Comparison of ENCODE assay signal across 13 cellular contexts in genomic region chr6:158812611-158813010, GRCh38. TPM values are rescaled to one million over a fixed set of nuclear protein-coding genes. Genes with fewer than 3 reads are reported as not detected.
A peak's percentile ranks its signal among the peaks of the same experiment; 100 is the strongest.
DNase-seq lines count a peak whose midpoint lies in the region; ATAC-seq and TF ChIP-seq lines count a peak whose summit lies in the region.
"Had no signal": no experiment of that assay in that cellular context is flagged by ENCODE, and none has a peak within 500 bp of the region (broad histone marks: within the 10 kb centered on the region; RNA-seq: fewer than 3 reads in every experiment).

No MANE protein-coding gene starts in this region.

- H3K27ac Mint-ChIP-seq in Caco-2 (ENCODE audit: unreplicated experiment), result peak overlapping the region; percentile 49
- peak overlapping the region; percentile 90 for H3K27ac Mint-ChIP-seq in activated naive CD8-positive, alpha-beta T cell treated with anti-CD3 and anti-CD28 coated beads, Interleukin-2, amount 50 U/mL, for 24 hours
- H3K27ac Mint-ChIP-seq in naive thymus-derived CD8-positive, alpha-beta T cell, result peak overlapping the region; percentile 46 to 100 (median 97)

- no peaks in the 10 kb centered on the region for H3K27me3 Mint-ChIP-seq in Caco-2 (ENCODE audit: insufficient read depth, unreplicated experiment)
- no peaks in the 10 kb centered on the region for H3K27me3 Mint-ChIP-seq in activated naive CD8-positive, alpha-beta T cell treated with anti-CD3 and anti-CD28 coated beads, Interleukin-2, amount 50 U/mL, for 24 hours
- H3K27me3 Mint-ChIP-seq in naive thymus-derived CD8-positive, alpha-beta T cell, result no peaks in the 10 kb centered on the region

- no peaks in the 10 kb centered on the region for H3K9me3 Mint-ChIP-seq in Caco-2 (ENCODE audit: unreplicated experiment)
- H3K9me3 Mint-ChIP-seq in activated naive CD8-positive, alpha-beta T cell treated with anti-CD3 and anti-CD28 coated beads, Interleukin-2, amount 50 U/mL, for 24 hours, result no peaks in the 10 kb centered on the region
- H3K9me3 Mint-ChIP-seq in naive thymus-derived CD8-positive, alpha-beta T cell, result no peaks in the 10 kb centered on the region

- no peak overlapping the region for H3K27ac ChIP-seq in HUES6 (ENCODE audit: low read depth, low read length)
- H3K27ac ChIP-seq in foreskin keratinocyte, result no peak overlapping the region

- H3K4me1 ChIP-seq in Caco-2 (peaks cover 78% of the 10 kb centered on the region), HUES6 (ENCODE audit: control insufficient read depth, insufficient read depth, low read length) (peaks cover 86% of the 10 kb centered on the region), foreskin keratinocyte (peaks cover 40% of the 10 kb centered on the region)

- POLR2A ChIA-PET in Caco-2 (lab: Charles Lee), result interaction anchor here (0.6 to 1.2 kb wide), 2 partner anchors 31 to 57 kb away, joined by 3 to 4 read pairs; no protein-coding TSS in a partner anchor
- POLR2A ChIA-PET in naive thymus-derived CD8-positive, alpha-beta T cell (lab: Charles Lee), result interaction anchor here (1.2 to 2.5 kb wide), 5 partner anchors 9 to 57 kb away, joined by 3 to 29 read pairs (median 5); no protein-coding TSS in a partner anchor

- intact Hi-C loops in Caco-2 (cut with micrococcal nuclease; ENCODE audit: unreplicated experiment), result no loop called here

- H3K9ac ChIP-seq in HUES6 (ENCODE audit: low read length), result no peak overlapping the region

- CTCF ChIA-PET in Caco-2 (lab: Charles Lee), result no interaction called here

- H3K36me3 ChIP-seq in Caco-2 (ENCODE audit: control insufficient read depth, insufficient read depth, low read length) (peaks cover 16% of the 10 kb centered on the region), HUES6 (ENCODE audit: control insufficient read depth, insufficient read depth, low read length) (peaks cover 99% of the 10 kb centered on the region)

- no peak for ATAC-seq in activated naive CD8-positive, alpha-beta T cell treated with anti-CD3 and anti-CD28 coated beads, Interleukin-2, amount 50 U/mL, for 24 hours
- no peak for ATAC-seq in naive thymus-derived CD8-positive, alpha-beta T cell
- ATAC-seq in foreskin keratinocyte (no peak), HG03135 (IDR thresholded peaks at IDR 0.05; ENCODE audit: unreplicated experiment) (no peak)

- H3K4me3 ChIP-seq in Caco-2 (ENCODE audit: low read depth, low read length), result no peak overlapping the region
- H3K4me3 ChIP-seq in HUES6 (ENCODE audit: low read depth, low read length), result peak overlapping the region; percentile 19; the same call in 1 of the 2 replicates

- TF ChIP-seq CTCF in Caco-2 (IDR thresholded peaks at IDR 0.05; ENCODE audit: insufficient read depth in 1 of 2, low read depth in 1 of 2, low read length in 1 of 2, severe bottlenecking in 1 of 2, unreplicated experiment in 1 of 2) (no peak), foreskin keratinocyte (conservative IDR thresholded peaks at IDR 0.05) (no peak)

- H3K36me3 Mint-ChIP-seq in Caco-2 (ENCODE audit: insufficient read depth, unreplicated experiment), result peaks cover 100% of the 10 kb centered on the region
- H3K36me3 Mint-ChIP-seq in activated naive CD8-positive, alpha-beta T cell treated with anti-CD3 and anti-CD28 coated beads, Interleukin-2, amount 50 U/mL, for 24 hours (ENCODE audit: low read depth), result peaks cover 92% of the 10 kb centered on the region
- H3K36me3 Mint-ChIP-seq in naive thymus-derived CD8-positive, alpha-beta T cell, result peaks cover 0 to 70% (median 24%) of the 10 kb centered on the region in 3 donors

- DNase-seq in Caco-2 (no peak), foreskin keratinocyte (no peak), NCI-H1436 (lab: John Stamatoyannopoulos, UW) (no peak)
- DNase-seq in activated naive CD8-positive, alpha-beta T cell treated with anti-CD3 and anti-CD28 coated beads, Interleukin-2, amount 50 U/mL, for 24 hours, result no peak
- DNase-seq in naive thymus-derived CD8-positive, alpha-beta T cell, result no peak
- no peak for DNase-seq in stimulated activated CD4-positive, alpha-beta T cell treated with anti-CD3 and anti-CD28 coated beads, Interleukin-2, amount 100 ng/mL, for 48 hours
- DNase-seq: activated CD4-positive, alpha-beta T cell treated with anti-CD3 and anti-CD28 coated beads, Interleukin-2, amount 50 U/mL, for 4 hours; left cardiac atrium; NCI-H446; occipital lobe; stimulated activated CD4-positive, alpha-beta T cell treated with anti-CD3 and anti-CD28 coated beads, Interleukin-4, amount 100 ng/mL, for 4 hours had no signal

- H3K9me3 ChIP-seq in Caco-2 (no peaks in the 10 kb centered on the region), HUES6 (ENCODE audit: control insufficient read depth, insufficient read depth, low read depth, low read length) (no peaks in the 10 kb centered on the region)

- no TSS peak for BruUV-seq in Caco-2 (replicated peaks; lab: Mats Ljungman, UMichigan)

- peaks cover 47% of the 10 kb centered on the region for H3K4me1 Mint-ChIP-seq in Caco-2 (ENCODE audit: low read depth, unreplicated experiment)
- H3K4me1 Mint-ChIP-seq in activated naive CD8-positive, alpha-beta T cell treated with anti-CD3 and anti-CD28 coated beads, Interleukin-2, amount 50 U/mL, for 24 hours, result peaks cover 96% of the 10 kb centered on the region
- peaks cover 53 to 98% (median 96%) of the 10 kb centered on the region in 4 donors for H3K4me1 Mint-ChIP-seq in naive thymus-derived CD8-positive, alpha-beta T cell

- H3K4me3 Mint-ChIP-seq in Caco-2 (ENCODE audit: unreplicated experiment), result peak overlapping the region; percentile 40
- H3K4me3 Mint-ChIP-seq in activated naive CD8-positive, alpha-beta T cell treated with anti-CD3 and anti-CD28 coated beads, Interleukin-2, amount 50 U/mL, for 24 hours, result peak overlapping the region; percentile 98
- H3K4me3 Mint-ChIP-seq in naive thymus-derived CD8-positive, alpha-beta T cell, result peak overlapping the region in 9 of 10 donors; percentile 59 to 99 (median 93)

- H3K27me3 ChIP-seq in Caco-2 (replicated peaks; ENCODE audit: control insufficient read depth, insufficient read depth, low read length) (no peaks in the 10 kb centered on the region; the same call in 1 of the 2 replicates), HUES6 (ENCODE audit: control insufficient read depth, insufficient read depth, low read length) (no peaks in the 10 kb centered on the region), foreskin keratinocyte (no peaks in the 10 kb centered on the region)

RNA-seq across cellular contexts. Expression of gene EZR, which starts 6.6 kb away (rescaled TPM):
- total RNA-seq in Caco-2 (2022) (282 and 290 TPM in 2 replicates), foreskin keratinocyte (169 and 218 TPM in 2 replicates)
- 100 to 1,000 TPM; 202 to 212 TPM for total RNA-seq in naive thymus-derived CD8-positive, alpha-beta T cell
- 100 to 1,000 TPM; 127 to 168 (median 143) TPM for polyA plus RNA-seq in naive thymus-derived CD8-positive, alpha-beta T cell
- polyA plus RNA-seq in foreskin keratinocyte, result 100 and 126 TPM in 2 replicates

Comparison
In these comparisons a context has a peak if more than half of its experiments do, and no peak if none do; other contexts are left out.
1. H3K4me3 Mint-ChIP-seq: peak in every context shown above with its lines; median percentile 98 in activated naive CD8-positive, alpha-beta T cell treated with anti-CD3 and anti-CD28 coated beads, Interleukin-2, amount 50 U/mL, for 24 hours; 93 in naive thymus-derived CD8-positive, alpha-beta T cell; 40 in Caco-2.